1 cellular context compared by ENCODE assay signal in the genomic region with DNA sequence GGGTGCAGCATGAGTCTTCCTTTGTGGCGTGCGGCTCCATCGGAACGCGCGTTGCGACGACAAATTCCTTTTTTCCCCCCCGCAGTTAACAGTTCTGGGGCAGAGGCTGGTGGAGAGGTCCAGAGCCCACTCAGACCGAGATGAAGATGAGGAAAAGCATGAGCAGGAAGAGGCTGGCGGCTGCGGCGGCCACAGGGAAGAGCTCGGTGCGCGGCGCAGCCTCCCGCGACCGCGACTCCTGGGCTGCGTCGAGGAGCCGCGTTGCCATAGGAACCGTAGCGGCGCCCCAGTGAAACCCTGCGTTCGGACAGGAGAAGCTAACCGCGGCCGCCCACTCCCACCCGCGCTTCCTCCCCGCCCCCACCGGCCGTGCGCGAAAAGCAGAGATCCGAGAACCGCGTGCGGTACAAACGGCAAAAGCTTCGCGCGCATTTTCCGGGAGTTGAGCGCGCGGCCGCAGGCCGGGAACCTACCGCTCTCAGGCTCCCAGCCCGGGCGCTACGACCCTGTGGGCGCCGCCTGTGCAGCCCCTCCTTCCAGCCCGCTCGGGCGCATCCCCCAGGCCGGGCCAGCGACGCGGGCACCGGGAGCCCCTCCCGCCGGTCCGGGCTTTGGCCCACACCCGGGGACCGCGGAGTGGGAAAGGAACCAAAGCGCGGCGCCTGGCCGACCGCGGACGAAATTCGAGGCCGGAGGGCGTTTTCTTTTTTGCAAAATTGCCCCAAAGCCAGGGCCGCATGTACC.
TF ChIP-seq lines count a peak whose summit lies in the region.

No MANE protein-coding gene starts in this region.

TF ChIP-seq in HEK293, 187 proteins besides CTCF, POLR2A, EP300 and RAD21 (continued from another document and continues in another):
- TF ChIP-seq ZNF26 (tag by site-specific recombination; IDR thresholded peaks at IDR 0.05) (no peak), ZNF623 (tag by site-specific recombination; IDR thresholded peaks at IDR 0.05) (no peak), ZNF76 (tag by site-specific recombination; IDR thresholded peaks at IDR 0.05; ENCODE audit: borderline replicate concordance, low read depth) (no peak), ZNF239 (tag by site-specific recombination; IDR thresholded peaks at IDR 0.05) (no peak), ZNF549 (tag by site-specific recombination; IDR thresholded peaks at IDR 0.05) (no peak), ZNF423 (tag by site-specific recombination; IDR thresholded peaks at IDR 0.05) (no peak), ZFP37 (tag by site-specific recombination; IDR thresholded peaks at IDR 0.05) (no peak), ZSCAN16 (tag by site-specific recombination; IDR thresholded peaks at IDR 0.05) (no peak), ZBTB1 (tag by site-specific recombination; IDR thresholded peaks at IDR 0.05) (no peak), ZNF621 (tag by site-specific recombination; IDR thresholded peaks at IDR 0.05) (no peak), ZNF488 (tag by site-specific recombination; IDR thresholded peaks at IDR 0.05) (no peak), ZNF341 (tag by site-specific recombination; IDR thresholded peaks at IDR 0.05; ENCODE audit: low read depth) (peak; percentile 77), ZBTB10 (tag by site-specific recombination; IDR thresholded peaks at IDR 0.05) (0 out of 2 replicates have a peak, but pooled peaks have one; percentile 39), ZFHX2 (tag by site-specific recombination; conservative IDR thresholded peaks at IDR 0.05) (peak; percentile 51; the same call in 1 of the 2 replicates), ZSCAN23 (tag by site-specific recombination; IDR thresholded peaks at IDR 0.05) (no peak), ZNF776 (tag by site-specific recombination; IDR thresholded peaks at IDR 0.05; ENCODE audit: borderline replicate concordance) (no peak), ZNF629 (tag by site-specific recombination; IDR thresholded peaks at IDR 0.05) (0 out of 2 replicates have a peak, but pooled peaks have one; percentile 10), ZNF707 (tag by site-specific recombination; IDR thresholded peaks at IDR 0.05) (no peak), ZNF132 (tag by site-specific recombination; IDR thresholded peaks at IDR 0.05; ENCODE audit: borderline replicate concordance) (no peak), GLIS2 (tag by site-specific recombination; IDR thresholded peaks at IDR 0.05) (peak; percentile 71), BCL11B (tag by site-specific recombination; IDR thresholded peaks at IDR 0.05; ENCODE audit: low read depth) (no peak), ZNF174 (tag by site-specific recombination; IDR thresholded peaks at IDR 0.05) (no peak), KLF7 (tag by site-specific recombination; IDR thresholded peaks at IDR 0.05; ENCODE audit: borderline replicate concordance) (no peak), ZNF830 (tag by site-specific recombination; IDR thresholded peaks at IDR 0.05; ENCODE audit: low read depth) (no peak), ZFP3 (tag by site-specific recombination; IDR thresholded peaks at IDR 0.05; ENCODE audit: low read depth) (no peak), ZNF2 (tag by site-specific recombination; IDR thresholded peaks at IDR 0.05) (peak; percentile 85), ZNF175 (tag by site-specific recombination; IDR thresholded peaks at IDR 0.05) (no peak), ZNF510 (tag by site-specific recombination; IDR thresholded peaks at IDR 0.05; ENCODE audit: insufficient replicate concordance) (no peak), ZNF23 (tag by site-specific recombination; IDR thresholded peaks at IDR 0.05; ENCODE audit: borderline replicate concordance) (no peak), SCRT2 (tag by site-specific recombination; IDR thresholded peaks at IDR 0.05) (no peak), ZNF768 (tag by site-specific recombination; IDR thresholded peaks at IDR 0.05) (no peak), ZNF138 (tag by site-specific recombination; IDR thresholded peaks at IDR 0.05; ENCODE audit: borderline replicate concordance) (no peak), ZNF677 (tag by site-specific recombination; IDR thresholded peaks at IDR 0.05) (no peak), GLIS1 (tag by site-specific recombination; IDR thresholded peaks at IDR 0.05) (peak; percentile 37; the same call in 1 of the 2 replicates), ZNF558 (tag by site-specific recombination; IDR thresholded peaks at IDR 0.05) (no peak), ZNF473 (tag by site-specific recombination; IDR thresholded peaks at IDR 0.05) (no peak), ZNF514 (tag by site-specific recombination; IDR thresholded peaks at IDR 0.05) (no peak), YY1 (tag by site-specific recombination; IDR thresholded peaks at IDR 0.05) (no peak), ZNF529 (tag by site-specific recombination; IDR thresholded peaks at IDR 0.05; ENCODE audit: insufficient replicate concordance) (no peak), ZNF10 (tag by site-specific recombination; IDR thresholded peaks at IDR 0.05) (no peak)
- TF ChIP-seq, protein P1, sequence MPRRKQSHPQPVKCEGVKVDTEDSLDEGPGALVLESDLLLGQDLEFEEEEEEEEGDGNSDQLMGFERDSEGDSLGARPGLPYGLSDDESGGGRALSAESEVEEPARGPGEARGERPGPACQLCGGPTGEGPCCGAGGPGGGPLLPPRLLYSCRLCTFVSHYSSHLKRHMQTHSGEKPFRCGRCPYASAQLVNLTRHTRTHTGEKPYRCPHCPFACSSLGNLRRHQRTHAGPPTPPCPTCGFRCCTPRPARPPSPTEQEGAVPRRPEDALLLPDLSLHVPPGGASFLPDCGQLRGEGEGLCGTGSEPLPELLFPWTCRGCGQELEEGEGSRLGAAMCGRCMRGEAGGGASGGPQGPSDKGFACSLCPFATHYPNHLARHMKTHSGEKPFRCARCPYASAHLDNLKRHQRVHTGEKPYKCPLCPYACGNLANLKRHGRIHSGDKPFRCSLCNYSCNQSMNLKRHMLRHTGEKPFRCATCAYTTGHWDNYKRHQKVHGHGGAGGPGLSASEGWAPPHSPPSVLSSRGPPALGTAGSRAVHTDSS (tag by site-specific recombination; IDR thresholded peaks at IDR 0.05) = 0 out of 2 replicates have a peak, but pooled peaks have one; percentile 16
- TF ChIP-seq, protein P2, sequence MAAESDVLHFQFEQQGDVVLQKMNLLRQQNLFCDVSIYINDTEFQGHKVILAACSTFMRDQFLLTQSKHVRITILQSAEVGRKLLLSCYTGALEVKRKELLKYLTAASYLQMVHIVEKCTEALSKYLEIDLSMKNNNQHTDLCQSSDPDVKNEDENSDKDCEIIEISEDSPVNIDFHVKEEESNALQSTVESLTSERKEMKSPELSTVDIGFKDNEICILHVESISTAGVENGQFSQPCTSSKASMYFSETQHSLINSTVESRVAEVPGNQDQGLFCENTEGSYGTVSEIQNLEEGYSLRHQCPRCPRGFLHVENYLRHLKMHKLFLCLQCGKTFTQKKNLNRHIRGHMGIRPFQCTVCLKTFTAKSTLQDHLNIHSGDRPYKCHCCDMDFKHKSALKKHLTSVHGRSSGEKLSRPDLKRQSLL (tag by site-specific recombination; IDR thresholded peaks at IDR 0.05) = peak; percentile 28; the same call in 1 of the 2 replicates
- TF ChIP-seq, protein P3, sequence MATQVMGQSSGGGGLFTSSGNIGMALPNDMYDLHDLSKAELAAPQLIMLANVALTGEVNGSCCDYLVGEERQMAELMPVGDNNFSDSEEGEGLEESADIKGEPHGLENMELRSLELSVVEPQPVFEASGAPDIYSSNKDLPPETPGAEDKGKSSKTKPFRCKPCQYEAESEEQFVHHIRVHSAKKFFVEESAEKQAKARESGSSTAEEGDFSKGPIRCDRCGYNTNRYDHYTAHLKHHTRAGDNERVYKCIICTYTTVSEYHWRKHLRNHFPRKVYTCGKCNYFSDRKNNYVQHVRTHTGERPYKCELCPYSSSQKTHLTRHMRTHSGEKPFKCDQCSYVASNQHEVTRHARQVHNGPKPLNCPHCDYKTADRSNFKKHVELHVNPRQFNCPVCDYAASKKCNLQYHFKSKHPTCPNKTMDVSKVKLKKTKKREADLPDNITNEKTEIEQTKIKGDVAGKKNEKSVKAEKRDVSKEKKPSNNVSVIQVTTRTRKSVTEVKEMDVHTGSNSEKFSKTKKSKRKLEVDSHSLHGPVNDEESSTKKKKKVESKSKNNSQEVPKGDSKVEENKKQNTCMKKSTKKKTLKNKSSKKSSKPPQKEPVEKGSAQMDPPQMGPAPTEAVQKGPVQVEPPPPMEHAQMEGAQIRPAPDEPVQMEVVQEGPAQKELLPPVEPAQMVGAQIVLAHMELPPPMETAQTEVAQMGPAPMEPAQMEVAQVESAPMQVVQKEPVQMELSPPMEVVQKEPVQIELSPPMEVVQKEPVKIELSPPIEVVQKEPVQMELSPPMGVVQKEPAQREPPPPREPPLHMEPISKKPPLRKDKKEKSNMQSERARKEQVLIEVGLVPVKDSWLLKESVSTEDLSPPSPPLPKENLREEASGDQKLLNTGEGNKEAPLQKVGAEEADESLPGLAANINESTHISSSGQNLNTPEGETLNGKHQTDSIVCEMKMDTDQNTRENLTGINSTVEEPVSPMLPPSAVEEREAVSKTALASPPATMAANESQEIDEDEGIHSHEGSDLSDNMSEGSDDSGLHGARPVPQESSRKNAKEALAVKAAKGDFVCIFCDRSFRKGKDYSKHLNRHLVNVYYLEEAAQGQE (tag by site-specific recombination; IDR thresholded peaks at IDR 0.05) = no peak
- TF ChIP-seq, protein P4, sequence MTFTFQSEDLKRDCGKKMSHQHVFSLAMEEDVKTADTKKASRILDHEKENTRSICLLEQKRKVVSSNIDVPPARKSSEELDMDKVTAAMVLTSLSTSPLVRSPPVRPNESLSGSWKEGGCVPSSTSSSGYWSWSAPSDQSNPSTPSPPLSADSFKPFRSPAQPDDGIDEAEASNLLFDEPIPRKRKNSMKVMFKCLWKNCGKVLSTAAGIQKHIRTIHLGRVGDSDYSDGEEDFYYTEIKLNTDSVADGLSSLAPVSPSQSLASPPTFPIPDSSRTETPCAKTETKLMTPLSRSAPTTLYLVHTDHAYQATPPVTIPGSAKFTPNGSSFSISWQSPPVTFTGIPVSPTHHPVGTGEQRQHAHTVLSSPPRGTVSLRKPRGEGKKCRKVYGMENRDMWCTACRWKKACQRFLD (tag by site-specific recombination; IDR thresholded peaks at IDR 0.05) = no peak
- TF ChIP-seq, protein P5, sequence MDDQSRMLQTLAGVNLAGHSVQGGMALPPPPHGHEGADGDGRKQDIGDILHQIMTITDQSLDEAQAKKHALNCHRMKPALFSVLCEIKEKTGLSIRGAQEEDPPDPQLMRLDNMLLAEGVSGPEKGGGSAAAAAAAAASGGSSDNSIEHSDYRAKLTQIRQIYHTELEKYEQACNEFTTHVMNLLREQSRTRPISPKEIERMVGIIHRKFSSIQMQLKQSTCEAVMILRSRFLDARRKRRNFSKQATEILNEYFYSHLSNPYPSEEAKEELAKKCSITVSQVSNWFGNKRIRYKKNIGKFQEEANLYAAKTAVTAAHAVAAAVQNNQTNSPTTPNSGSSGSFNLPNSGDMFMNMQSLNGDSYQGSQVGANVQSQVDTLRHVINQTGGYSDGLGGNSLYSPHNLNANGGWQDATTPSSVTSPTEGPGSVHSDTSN (CRISPR knock-in tag; IDR thresholded peaks at IDR 0.05) = no peak
- TF ChIP-seq, protein P6, sequence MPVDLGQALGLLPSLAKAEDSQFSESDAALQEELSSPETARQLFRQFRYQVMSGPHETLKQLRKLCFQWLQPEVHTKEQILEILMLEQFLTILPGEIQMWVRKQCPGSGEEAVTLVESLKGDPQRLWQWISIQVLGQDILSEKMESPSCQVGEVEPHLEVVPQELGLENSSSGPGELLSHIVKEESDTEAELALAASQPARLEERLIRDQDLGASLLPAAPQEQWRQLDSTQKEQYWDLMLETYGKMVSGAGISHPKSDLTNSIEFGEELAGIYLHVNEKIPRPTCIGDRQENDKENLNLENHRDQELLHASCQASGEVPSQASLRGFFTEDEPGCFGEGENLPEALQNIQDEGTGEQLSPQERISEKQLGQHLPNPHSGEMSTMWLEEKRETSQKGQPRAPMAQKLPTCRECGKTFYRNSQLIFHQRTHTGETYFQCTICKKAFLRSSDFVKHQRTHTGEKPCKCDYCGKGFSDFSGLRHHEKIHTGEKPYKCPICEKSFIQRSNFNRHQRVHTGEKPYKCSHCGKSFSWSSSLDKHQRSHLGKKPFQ (tag by site-specific recombination; IDR thresholded peaks at IDR 0.05) = no peak
